In genomic region chr12:25322351-25322750, GRCh38 we compare ENCODE assay signal across 16 cellular contexts.
DNase-seq lines count a peak whose midpoint lies in the region; ATAC-seq lines count a peak whose summit lies in the region.
"Had no signal": no experiment of that assay in that cellular context is flagged by ENCODE, and none has a peak within 500 bp of the region (broad histone marks: within the 10 kb centered on the region; RNA-seq: fewer than 3 reads in every experiment).

No MANE protein-coding gene starts in this region.

- no peak overlapping the region for H3K4me3 ChIP-seq in thymus (ENCODE audit: low read length)
- H3K4me3 ChIP-seq: left ventricle myocardium inferior, neural progenitor cell, thyroid gland had no signal

- H3K36me3 ChIP-seq in thymus (ENCODE audit: control insufficient read depth, insufficient read depth) = no peaks in the 10 kb centered on the region
- H3K36me3 ChIP-seq: left ventricle myocardium inferior, neural progenitor cell, thyroid gland had no signal

- CTCF ChIA-PET in activated naive CD4-positive, alpha-beta T cell treated with anti-CD3 and anti-CD28 coated beads, Interleukin-2, amount 10 ng/mL, durations not matched to agents 7 days and 5 days (lab: Charles Lee) = interaction anchor here (1.1 kb wide), 1 partner anchor 81 kb away, joined by 3 read pairs; no protein-coding TSS in a partner anchor
- CTCF ChIA-PET in T-cell (lab: Charles Lee) = no interaction called here

- peak overlapping the region; percentile 88 for H3K27ac Mint-ChIP-seq in activated naive CD4-positive, alpha-beta T cell treated with anti-CD3 and anti-CD28 coated beads, Interleukin-2, amount 10 ng/mL, durations not matched to agents 7 days and 5 days
- H3K27ac Mint-ChIP-seq in T-cell = peak overlapping the region; percentile 97 to 98
- H3K27ac Mint-ChIP-seq in effector memory CD8-positive, alpha-beta T cell = peak overlapping the region; percentile 41 to 93
- H3K27ac Mint-ChIP-seq: neural progenitor cell had no signal

- peaks cover 49% of the 10 kb centered on the region for H3K4me1 Mint-ChIP-seq in activated naive CD4-positive, alpha-beta T cell treated with anti-CD3 and anti-CD28 coated beads, Interleukin-2, amount 10 ng/mL, durations not matched to agents 7 days and 5 days
- H3K4me1 Mint-ChIP-seq in T-cell = peaks cover 45 to 48% (median 46%) of the 10 kb centered on the region in 3 donors
- H3K4me1 Mint-ChIP-seq in effector memory CD8-positive, alpha-beta T cell (ENCODE audit: low read depth in 2 of 2) = peaks cover 17 to 28% of the 10 kb centered on the region in 2 donors

- no peaks in the 10 kb centered on the region for H3K36me3 Mint-ChIP-seq in activated naive CD4-positive, alpha-beta T cell treated with anti-CD3 and anti-CD28 coated beads, Interleukin-2, amount 10 ng/mL, durations not matched to agents 7 days and 5 days
- no peaks in the 10 kb centered on the region for H3K36me3 Mint-ChIP-seq in T-cell
- H3K36me3 Mint-ChIP-seq in effector memory CD8-positive, alpha-beta T cell (ENCODE audit: insufficient read depth) = no peaks in the 10 kb centered on the region
- H3K36me3 Mint-ChIP-seq: neural progenitor cell had no signal

- no peaks in the 10 kb centered on the region for H3K9me3 Mint-ChIP-seq in activated naive CD4-positive, alpha-beta T cell treated with anti-CD3 and anti-CD28 coated beads, Interleukin-2, amount 10 ng/mL, durations not matched to agents 7 days and 5 days
- H3K9me3 Mint-ChIP-seq in T-cell = no peaks in the 10 kb centered on the region
- H3K9me3 Mint-ChIP-seq in effector memory CD8-positive, alpha-beta T cell = no peaks in the 10 kb centered on the region
- H3K9me3 Mint-ChIP-seq: neural progenitor cell had no signal

- peak overlapping the region; percentile 74 for H3K27ac ChIP-seq in thymus (ENCODE audit: low read depth)
- H3K27ac ChIP-seq: left ventricle myocardium inferior, neural progenitor cell, thyroid gland had no signal

- H3K9me3 ChIP-seq in thymus (ENCODE audit: control insufficient read depth) = no peaks in the 10 kb centered on the region
- H3K9me3 ChIP-seq: left ventricle myocardium inferior, thyroid gland had no signal

- WGBS in thymus = 0% methylated on average over 1 of the region's 1 CpG

- POLR2A ChIA-PET in T-cell (lab: Charles Lee) = no interaction called here

- peak; percentile 78 to 89 (median 85) for ATAC-seq in T-cell (replicated peaks in 1 of 4)
- peak; percentile 69 for ATAC-seq in effector memory CD8-positive, alpha-beta T cell (replicated peaks)

- H3K4me1 ChIP-seq in thymus (ENCODE audit: control insufficient read depth, insufficient read depth, low read length) = peaks cover 18% of the 10 kb centered on the region
- H3K4me1 ChIP-seq: left ventricle myocardium inferior, neural progenitor cell, thyroid gland had no signal

- H3K27me3 ChIP-seq in thymus (ENCODE audit: control insufficient read depth, insufficient read depth) = no peaks in the 10 kb centered on the region
- H3K27me3 ChIP-seq: neural progenitor cell, thyroid gland had no signal

- no peak for DNase-seq in activated naive CD4-positive, alpha-beta T cell treated with anti-CD3 and anti-CD28 coated beads, Interleukin-2, amount 10 ng/mL, durations not matched to agents 7 days and 5 days
- DNase-seq in activated naive CD4-positive, alpha-beta T cell treated with anti-CD3 and anti-CD28 coated beads, Interleukin-2, amount 50 U/mL, for 16 hours = no peak
- DNase-seq in T-cell (peak in 2 of 34 experiments; percentile 1 to 14), NOMO-1 treated with dmso at 0.1 percent for 144 hours (lab: John Stamatoyannopoulos, UW; ENCODE audit: unreplicated experiment) (no peak), SW 1271 (lab: John Stamatoyannopoulos, UW) (no peak), NCI-H1694 treated with DMSO at 0.1 percent for 48 hours (lab: John Stamatoyannopoulos, UW) (no peak)
- DNase-seq in effector memory CD8-positive, alpha-beta T cell = no peak
- DNase-seq: cerebellar nuclear complex, H7, left ventricle myocardium inferior, MV-4-11, NCI-H2171 treated with DMSO at 0.1 percent for 48 hours, T-helper 9 cell, thyroid gland had no signal

- H3K27me3 Mint-ChIP-seq in activated naive CD4-positive, alpha-beta T cell treated with anti-CD3 and anti-CD28 coated beads, Interleukin-2, amount 10 ng/mL, durations not matched to agents 7 days and 5 days = no peaks in the 10 kb centered on the region
- no peaks in the 10 kb centered on the region for H3K27me3 Mint-ChIP-seq in T-cell
- H3K27me3 Mint-ChIP-seq in effector memory CD8-positive, alpha-beta T cell = no peaks in the 10 kb centered on the region

- peak overlapping the region; percentile 62 for H3K4me3 Mint-ChIP-seq in activated naive CD4-positive, alpha-beta T cell treated with anti-CD3 and anti-CD28 coated beads, Interleukin-2, amount 10 ng/mL, durations not matched to agents 7 days and 5 days
- peak overlapping the region; percentile 63 to 75 (median 73) for H3K4me3 Mint-ChIP-seq in T-cell
- peak overlapping the region; percentile 29 to 78 for H3K4me3 Mint-ChIP-seq in effector memory CD8-positive, alpha-beta T cell
- H3K4me3 Mint-ChIP-seq: neural progenitor cell had no signal
